Comparison of ENCODE assay signal across 8 cellular contexts in genomic region chr16:1308977-1309885, GRCh38.
DNase-seq lines count a peak whose midpoint lies in the region; ATAC-seq and FAIRE-seq lines count a peak whose summit lies in the region.

Gene UBE2I (plus strand): TSS chr16:1309636. CDS start chr16:1314031, 4,395 bp downstream.

- H3K9me3 ChIP-seq in effector memory CD4-positive, alpha-beta T cell (ENCODE audit: control insufficient read depth, low read length), result no peaks in the 10 kb centered on the region

- H3K4me3 ChIP-seq in effector memory CD4-positive, alpha-beta T cell (ENCODE audit: insufficient read depth, low read depth, low read length, poor library complexity, severe bottlenecking), result peak within 1 kb of the TSS; percentile 76

- peaks cover 25% of the 10 kb centered on the region for H3K4me1 ChIP-seq in effector memory CD4-positive, alpha-beta T cell (ENCODE audit: control insufficient read depth, insufficient read depth, low read length, poor library complexity, severe bottlenecking)

- H3K27me3 ChIP-seq in effector memory CD4-positive, alpha-beta T cell (replicated peaks; ENCODE audit: control insufficient read depth, insufficient read depth, low read length, poor library complexity, severe bottlenecking), result no peaks in the 10 kb centered on the region

- peak; percentile 50 for ATAC-seq in GM21360 (IDR thresholded peaks at IDR 0.05; ENCODE audit: unreplicated experiment)

- FAIRE-seq in HTR-8/SVneo (lab: Jason Lieb, UNC), result peak; percentile 99

- DNase-seq in COLO668 (lab: John Stamatoyannopoulos, UW; ENCODE audit: unreplicated experiment) (peak; percentile 96), HTR-8/SVneo (ENCODE audit: insufficient read length, low spot score) (peak; percentile 93), NOMO-1 treated with DMSO at 0.1 percent for 48 hours (lab: John Stamatoyannopoulos, UW; ENCODE audit: unreplicated experiment) (peak; percentile 91), medulla oblongata (ENCODE audit: extremely low spot score) (peak; percentile 98)
- peak; percentile 91 to 95 for DNase-seq in activated CD8-positive, alpha-beta memory T cell treated with anti-CD3 and anti-CD28 coated beads for 4 hours (ENCODE audit: low read depth in 2 of 2)
- peak; percentile 92 to 97 (median 94) for DNase-seq in effector memory CD4-positive, alpha-beta T cell
- DNase-seq in stimulated activated CD4-positive, alpha-beta T cell treated with anti-CD3 and anti-CD28 coated beads, TNF-alpha, amount 100 ng/mL, for 48 hours (ENCODE audit: low read depth in 3 of 3), result peak; percentile 95 to 96 (median 96)

- H3K27ac ChIP-seq in effector memory CD4-positive, alpha-beta T cell (ENCODE audit: insufficient read depth, low read length, poor library complexity, severe bottlenecking), result peak within 1 kb of the TSS; percentile 97

- peaks cover 17% of the 10 kb centered on the region for H3K36me3 ChIP-seq in effector memory CD4-positive, alpha-beta T cell (ENCODE audit: control insufficient read depth, insufficient read depth, low read length)

Comparison
In these comparisons a context has a peak if more than half of its experiments do, and no peak if none do; other contexts are left out.
1. Peak in every context shown above with its lines: DNase-seq, ATAC-seq, H3K4me3 ChIP-seq and H3K27ac ChIP-seq.